Comparison of ENCODE assay signal across 28 cellular contexts in the genomic region with DNA sequence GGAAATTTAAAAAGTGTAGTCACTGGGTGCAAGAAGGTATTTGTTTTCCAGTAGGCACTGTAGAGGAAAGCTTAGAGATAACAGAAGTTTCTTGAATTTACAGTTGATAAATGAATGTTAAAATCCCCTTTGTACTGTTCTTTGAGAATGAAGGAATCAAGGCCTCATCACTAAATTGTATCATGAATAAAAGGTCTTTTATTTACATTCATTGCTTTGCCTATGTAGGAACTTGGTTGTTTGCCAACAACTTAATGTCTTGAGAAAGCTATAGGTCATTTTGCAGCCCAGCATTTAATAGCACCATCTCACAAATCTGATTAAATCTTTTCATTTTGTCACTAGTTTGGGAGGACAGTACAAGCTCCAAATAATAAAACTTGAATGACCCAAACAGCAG.
"Had no signal": no experiment of that assay in that cellular context is flagged by ENCODE, and none has a peak within 500 bp of the region (broad histone marks: within the 10 kb centered on the region; RNA-seq: fewer than 3 reads in every experiment).

No MANE protein-coding gene starts in this region.

- H3K4me3 ChIP-seq: K562 had no signal

- H3K36me3 Mint-ChIP-seq: brain had no signal

- H3K27ac Mint-ChIP-seq: activated B cell treated with CpG ODN at 0.5 μM for 24 hours; activated CD4-positive, alpha-beta T cell treated with anti-CD3 and anti-CD28 coated beads, Interleukin-2, amount 10 ng/mL, durations not matched to agents 24 days and 14 days; activated CD8-positive, alpha-beta memory T cell treated with anti-CD3 and anti-CD28 coated beads, Interleukin-2, amount 10 ng/mL, durations not matched to agents 7 days and 5 days; activated naive CD8-positive, alpha-beta T cell; activated T-cell treated with anti-CD3 and anti-CD28 coated beads, Interleukin-2, amount 50 U/mL, for 24 hours; activated T-helper 1 cell treated with anti-CD3 and anti-CD28 coated beads, Interleukin-12 subunit alpha, Interleukin-12 subunit beta, Interleukin-2, Interleukin-4 antibody, amounts not matched to agents 30 ng/mL and 10 ng/mL and 1 ng/mL, durations not matched to agents 14 hours and 24 hours and 36 hours; brain had no signal

- H3K4me3 Mint-ChIP-seq: activated B cell treated with CpG ODN at 0.5 μM for 24 hours; activated CD4-positive, alpha-beta T cell treated with anti-CD3 and anti-CD28 coated beads, Interleukin-2, amount 10 ng/mL, durations not matched to agents 24 days and 14 days; activated CD8-positive, alpha-beta memory T cell treated with anti-CD3 and anti-CD28 coated beads, Interleukin-2, amount 10 ng/mL, durations not matched to agents 7 days and 5 days; activated naive CD8-positive, alpha-beta T cell; activated T-cell treated with anti-CD3 and anti-CD28 coated beads, Interleukin-2, amount 50 U/mL, for 24 hours; activated T-helper 1 cell treated with anti-CD3 and anti-CD28 coated beads, Interleukin-12 subunit alpha, Interleukin-12 subunit beta, Interleukin-2, Interleukin-4 antibody, amounts not matched to agents 30 ng/mL and 10 ng/mL and 1 ng/mL, durations not matched to agents 14 hours and 24 hours and 36 hours; brain; central memory CD8-positive, alpha-beta T cell; T-helper 17 cell had no signal

- DNase-seq: activated B cell treated with CpG ODN at 0.5 μM for 24 hours; activated CD4-positive, alpha-beta T cell treated with anti-CD3 and anti-CD28 coated beads for 1 hour; activated CD4-positive, alpha-beta T cell treated with anti-CD3 and anti-CD28 coated beads, Interleukin-2, amount 10 ng/mL, durations not matched to agents 24 days and 14 days; activated CD4-positive, alpha-beta T cell treated with anti-CD3 and anti-CD28 coated beads, Interleukin-2, amount 50 U/mL, for 48 hours; activated CD8-positive, alpha-beta memory T cell treated with anti-CD3 and anti-CD28 coated beads, Interleukin-2, amount 10 ng/mL, durations not matched to agents 7 days and 5 days; activated effector memory CD4-positive, alpha-beta T cell treated with Interleukin-2 at 50 U/mL for 16 hours; activated naive CD4-positive, alpha-beta T cell; activated T-cell treated with anti-CD3 and anti-CD28 coated beads, Interleukin-2, amount 50 U/mL, for 24 hours; amygdala; Karpas-422; NCI-H1048; NCI-H146; NCI-H187 treated with DMSO at 0.1 percent for 48 hours; NCI-H2081 treated with DMSO at 0.1 percent for 48 hours; NCI-H524; NCI-H82; NK-92 treated with Interleukin-12 subunit alpha and Interleukin-12 subunit beta, amount 100 ng/mL, for 24 hours; OCI-M1; RPMI8226; T-helper 17 cell; T1000 had no signal

- ATAC-seq: activated CD8-positive, alpha-beta memory T cell treated with anti-CD3 and anti-CD28 coated beads, Interleukin-2, amount 10 ng/mL, durations not matched to agents 7 days and 5 days; K562; Panc1; Right ventricle myocardium inferior; T-helper 17 cell had no signal

- H3K27me3 Mint-ChIP-seq: activated B cell treated with CpG ODN at 0.5 μM for 24 hours; activated CD4-positive, alpha-beta T cell treated with anti-CD3 and anti-CD28 coated beads, Interleukin-2, amount 10 ng/mL, durations not matched to agents 24 days and 14 days; activated CD8-positive, alpha-beta memory T cell treated with anti-CD3 and anti-CD28 coated beads, Interleukin-2, amount 10 ng/mL, durations not matched to agents 7 days and 5 days; activated naive CD8-positive, alpha-beta T cell; activated T-cell treated with anti-CD3 and anti-CD28 coated beads, Interleukin-2, amount 50 U/mL, for 24 hours; central memory CD8-positive, alpha-beta T cell; T-helper 17 cell had no signal

- H3K9me3 Mint-ChIP-seq: activated B cell treated with CpG ODN at 0.5 μM for 24 hours; activated CD4-positive, alpha-beta T cell treated with anti-CD3 and anti-CD28 coated beads, Interleukin-2, amount 10 ng/mL, durations not matched to agents 24 days and 14 days; activated T-cell treated with anti-CD3 and anti-CD28 coated beads, Interleukin-2, amount 50 U/mL, for 24 hours; activated T-helper 1 cell treated with anti-CD3 and anti-CD28 coated beads, Interleukin-12 subunit alpha, Interleukin-12 subunit beta, Interleukin-2, Interleukin-4 antibody, amounts not matched to agents 30 ng/mL and 10 ng/mL and 1 ng/mL, durations not matched to agents 14 hours and 24 hours and 36 hours; brain; central memory CD8-positive, alpha-beta T cell had no signal
